In the genomic region with DNA sequence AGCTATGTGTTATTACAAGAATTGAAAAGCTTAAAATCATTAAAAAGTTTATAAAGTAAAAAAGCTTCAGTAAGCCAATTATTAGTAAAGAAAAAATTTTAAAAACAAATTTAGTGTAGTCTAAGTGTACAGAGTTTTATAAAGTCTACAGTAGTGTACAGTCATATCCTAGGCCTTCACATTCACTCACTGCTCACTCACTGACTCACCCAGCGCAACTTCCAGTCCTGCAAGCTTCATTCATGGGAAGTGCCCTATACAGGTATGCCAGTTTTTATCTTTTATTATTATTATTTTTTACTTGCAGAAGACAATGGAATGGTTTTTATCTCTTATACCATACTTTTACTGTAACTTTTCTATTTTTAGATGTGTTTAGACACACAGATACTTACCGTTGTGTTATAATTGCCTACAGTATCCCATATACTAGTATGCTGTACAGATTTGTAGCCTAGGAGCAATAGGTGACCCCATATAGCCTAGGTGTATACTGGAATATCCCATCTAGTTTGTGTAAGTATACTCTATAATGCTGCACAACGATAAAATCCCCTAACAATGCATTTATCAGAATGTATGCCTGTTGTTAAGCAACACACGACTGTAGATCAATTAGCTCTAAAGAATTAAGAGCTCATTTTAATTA, we compare ENCODE assay signal across 17 cellular contexts.
A peak's percentile ranks its signal among the peaks of the same experiment; 100 is the strongest.
DNase-seq lines count a peak whose midpoint lies in the region; ATAC-seq, FAIRE-seq and TF ChIP-seq lines count a peak whose summit lies in the region.
"Had no signal": no experiment of that assay in that cellular context is flagged by ENCODE, and none has a peak within 500 bp of the region (broad histone marks: within the 10 kb centered on the region; RNA-seq: fewer than 3 reads in every experiment).

No MANE protein-coding gene starts in this region.

- H3K27ac Mint-ChIP-seq in activated CD4-positive, alpha-beta T cell treated with anti-CD3 and anti-CD28 coated beads for 36 hours = no peak overlapping the region
- H3K27ac Mint-ChIP-seq: activated CD8-positive, alpha-beta T cell treated with anti-CD3 and anti-CD28 coated beads for 36 hours; CD4-positive, CD25-positive, alpha-beta regulatory T cell had no signal

- in situ Hi-C loops in transverse colon (cut with MboI; ENCODE audit: low pct_ligation_motif_present in 1 of 4, low pct_unique_long_range_greater_than_20kb in 1 of 4, low sequenced_read_pairs in 3 of 4) = loop anchor here in 2 of 4 donors (10.0 to 25.0 kb wide), 2 partner anchors 276 to 278 kb away; a partner anchor contains a TSS

- intact Hi-C loops in activated CD4-positive, alpha-beta T cell treated with anti-CD3 and anti-CD28 coated beads for 36 hours (cut with DNase I, micrococcal nuclease) = no loop called here
- intact Hi-C loops in transverse colon (cut with DNase I; ENCODE audit: low total_unique reads) (no loop called here), esophagus muscularis mucosa (cut with DNase I) (no loop called here)

- peak; percentile 10 for DNase-seq in activated CD4-positive, alpha-beta T cell treated with anti-CD3 and anti-CD28 coated beads for 36 hours
- no peak for DNase-seq in activated CD4-positive, alpha-beta T cell treated with anti-CD3 and anti-CD28 coated beads, Interleukin-2, amount 50 U/mL, for 48 hours
- DNase-seq in adipocyte (ENCODE audit: low read depth) (peak; percentile 36), foreskin fibroblast (peak; percentile 59 to 74), urothelium cell line (ENCODE audit: low spot score) (no peak), transverse colon (no peak), esophagus muscularis mucosa (ENCODE audit: extremely low spot score) (no peak)
- DNase-seq: activated CD8-positive, alpha-beta T cell treated with anti-CD3 and anti-CD28 coated beads for 36 hours; body of pancreas; CD4-positive, CD25-positive, alpha-beta regulatory T cell; DMS79 treated with DMSO at 0.1 percent for 48 hours; effector memory CD4-positive, alpha-beta T cell; small intestine; stimulated activated naive CD4-positive, alpha-beta T cell had no signal

- no peak for ATAC-seq in activated CD4-positive, alpha-beta T cell treated with anti-CD3 and anti-CD28 coated beads for 36 hours
- no peak for ATAC-seq in HG03457 (IDR thresholded peaks at IDR 0.05; ENCODE audit: unreplicated experiment)
- ATAC-seq: activated CD8-positive, alpha-beta T cell treated with anti-CD3 and anti-CD28 coated beads for 36 hours; body of pancreas; K562 had no signal

- H3K27ac ChIP-seq in transverse colon (no peak overlapping the region), esophagus muscularis mucosa (replicated peaks in 1 of 4) (no peak overlapping the region)
- H3K27ac ChIP-seq: 22Rv1, body of pancreas had no signal

- TF ChIP-seq EP300 in transverse colon (IDR thresholded peaks at IDR 0.05; ENCODE audit: low read depth) (no peak), esophagus muscularis mucosa (IDR thresholded peaks at IDR 0.05) (no peak)

- FAIRE-seq in urothelium cell line (lab: Jason Lieb, UNC) = peak; percentile 56
- FAIRE-seq: K562, small intestine had no signal

- no peaks in the 10 kb centered on the region for H3K9me3 ChIP-seq in adipocyte (ENCODE audit: control insufficient read depth, low read length)
- no peaks in the 10 kb centered on the region for H3K9me3 ChIP-seq in transverse colon
- H3K9me3 ChIP-seq in esophagus muscularis mucosa = no peaks in the 10 kb centered on the region
- H3K9me3 ChIP-seq: body of pancreas had no signal

- no peaks in the 10 kb centered on the region for H3K27me3 ChIP-seq in adipocyte (replicated peaks; ENCODE audit: control insufficient read depth, insufficient read depth, low read length)
- no peaks in the 10 kb centered on the region for H3K27me3 ChIP-seq in transverse colon
- H3K27me3 ChIP-seq in esophagus muscularis mucosa = no peaks in the 10 kb centered on the region
- H3K27me3 ChIP-seq: body of pancreas had no signal

- H3K4me1 ChIP-seq in adipocyte (ENCODE audit: control insufficient read depth, insufficient read depth, low read length) (peaks cover 8% of the 10 kb centered on the region), transverse colon (peaks cover 0 to 11% (median 2%) of the 10 kb centered on the region in 4 donors), esophagus muscularis mucosa (peaks cover 0 to 7% (median 0%) of the 10 kb centered on the region in 4 donors)

- peaks cover 13% of the 10 kb centered on the region for H3K36me3 Mint-ChIP-seq in activated CD4-positive, alpha-beta T cell treated with anti-CD3 and anti-CD28 coated beads for 36 hours (ENCODE audit: low read depth)

- H3K27me3 Mint-ChIP-seq in activated CD4-positive, alpha-beta T cell treated with anti-CD3 and anti-CD28 coated beads for 36 hours = no peaks in the 10 kb centered on the region
- H3K27me3 Mint-ChIP-seq: activated CD8-positive, alpha-beta T cell treated with anti-CD3 and anti-CD28 coated beads for 36 hours; CD4-positive, CD25-positive, alpha-beta regulatory T cell had no signal

- 93 to 96% methylated on average over 4 of the region's 4 CpGs for WGBS in transverse colon (ENCODE audit: low coverage in 1 of 2), 2 donors
- 97% methylated on average over 4 of the region's 4 CpGs for WGBS in esophagus muscularis mucosa

- POLR2A ChIA-PET in activated CD4-positive, alpha-beta T cell treated with anti-CD3 and anti-CD28 coated beads for 36 hours (lab: Charles Lee) = no interaction called here

- H3K4me1 Mint-ChIP-seq in activated CD4-positive, alpha-beta T cell treated with anti-CD3 and anti-CD28 coated beads for 36 hours = peaks cover 3% of the 10 kb centered on the region

- H3K9ac ChIP-seq in adipocyte (ENCODE audit: low read length) = no peak overlapping the region

- no peak overlapping the region for H3K4me3 ChIP-seq in adipocyte (ENCODE audit: low read length)
- no peak overlapping the region for H3K4me3 ChIP-seq in foreskin fibroblast (ENCODE audit: low read depth in 1 of 2, low read length in 2 of 2)
- H3K4me3 ChIP-seq in transverse colon = no peak overlapping the region
- no peak overlapping the region for H3K4me3 ChIP-seq in esophagus muscularis mucosa
- H3K4me3 ChIP-seq: body of pancreas, K562 had no signal

- no peak for TF ChIP-seq CTCF in foreskin fibroblast (IDR thresholded peaks at IDR 0.05; ENCODE audit: low read depth, low read length)
- TF ChIP-seq CTCF in transverse colon (IDR thresholded peaks at IDR 0.05) = no peak
- TF ChIP-seq CTCF in esophagus muscularis mucosa (IDR thresholded peaks at IDR 0.05) = no peak

- no peaks in the 10 kb centered on the region for H3K9me3 Mint-ChIP-seq in activated CD4-positive, alpha-beta T cell treated with anti-CD3 and anti-CD28 coated beads for 36 hours (ENCODE audit: low read depth)
- H3K9me3 Mint-ChIP-seq: activated CD8-positive, alpha-beta T cell treated with anti-CD3 and anti-CD28 coated beads for 36 hours; CD4-positive, CD25-positive, alpha-beta regulatory T cell had no signal

- H3K36me3 ChIP-seq in adipocyte (ENCODE audit: control insufficient read depth, insufficient read depth, low read length, severe bottlenecking) (no peaks in the 10 kb centered on the region), transverse colon (no peaks in the 10 kb centered on the region), esophagus muscularis mucosa (no peaks in the 10 kb centered on the region)

- H3K4me3 Mint-ChIP-seq in activated CD4-positive, alpha-beta T cell treated with anti-CD3 and anti-CD28 coated beads for 36 hours = no peak overlapping the region
- H3K4me3 Mint-ChIP-seq: activated CD8-positive, alpha-beta T cell treated with anti-CD3 and anti-CD28 coated beads for 36 hours; CD4-positive, CD25-positive, alpha-beta regulatory T cell had no signal

- no peak for TF ChIP-seq POLR2A in transverse colon (IDR thresholded peaks at IDR 0.05)
- no peak for TF ChIP-seq POLR2A in esophagus muscularis mucosa (IDR thresholded peaks at IDR 0.05; ENCODE audit: low read depth)

- CTCF ChIA-PET in activated CD4-positive, alpha-beta T cell treated with anti-CD3 and anti-CD28 coated beads for 36 hours (lab: Charles Lee) = interaction anchor here (0.9 to 1.2 kb wide), 4 partner anchors 23 to 558 kb away, joined by 3 to 5 read pairs (median 3); no protein-coding TSS in a partner anchor

Comparison
In these comparisons a context has a peak if more than half of its experiments do, and no peak if none do; other contexts are left out.
1. DNase-seq: peak in activated CD4-positive, alpha-beta T cell treated with anti-CD3 and anti-CD28 coated beads for 36 hours (single experiment), adipocyte (single experiment) and foreskin fibroblast (2 of 2); none in activated CD4-positive, alpha-beta T cell treated with anti-CD3 and anti-CD28 coated beads, Interleukin-2, amount 50 U/mL, for 48 hours (0 of 2), urothelium cell line (single experiment), transverse colon (single experiment) and esophagus muscularis mucosa (single experiment).